1 cellular context compared by ENCODE assay signal in genomic region chr17:74430706-74431567, GRCh38.
TF ChIP-seq lines count a peak whose summit lies in the region.

No MANE protein-coding gene starts in this region.

TF ChIP-seq in K562, 482 proteins besides CTCF, POLR2A, EP300 and RAD21 (continued from another document and continues in another):
- TF ChIP-seq, protein P1, sequence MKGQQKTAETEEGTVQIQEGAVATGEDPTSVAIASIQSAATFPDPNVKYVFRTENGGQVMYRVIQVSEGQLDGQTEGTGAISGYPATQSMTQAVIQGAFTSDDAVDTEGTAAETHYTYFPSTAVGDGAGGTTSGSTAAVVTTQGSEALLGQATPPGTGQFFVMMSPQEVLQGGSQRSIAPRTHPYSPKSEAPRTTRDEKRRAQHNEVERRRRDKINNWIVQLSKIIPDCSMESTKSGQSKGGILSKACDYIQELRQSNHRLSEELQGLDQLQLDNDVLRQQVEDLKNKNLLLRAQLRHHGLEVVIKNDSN (CRISPR knock-in tag; IDR thresholded peaks at IDR 0.05): peak; percentile 20; the same call in 1 of the 2 replicates
- TF ChIP-seq PREB (CRISPR knock-in tag; IDR thresholded peaks at IDR 0.05) (no peak), ZNF436 (CRISPR knock-in tag; IDR thresholded peaks at IDR 0.05) (no peak), NCOA1 (IDR thresholded peaks at IDR 0.05; ENCODE audit: low read depth) (no peak), RFX5 (IDR thresholded peaks at IDR 0.05; ENCODE audit: low read depth, low read length) (no peak), HEY1 (CRISPR knock-in tag; IDR thresholded peaks at IDR 0.05; ENCODE audit: borderline replicate concordance) (no peak), NFIC (IDR thresholded peaks at IDR 0.05) (no peak), VEZF1 (CRISPR knock-in tag; IDR thresholded peaks at IDR 0.05) (peak; percentile 94), CBFA2T2 (conservative IDR thresholded peaks at IDR 0.05) (peak; percentile 28; the same call in 1 of the 2 replicates), JUN (IDR thresholded peaks at IDR 0.05; ENCODE audit: borderline replicate concordance, low read depth, low read length) (peak; percentile 36; the same call in 1 of the 2 replicates), JUN (CRISPR knock-in tag; IDR thresholded peaks at IDR 0.05; ENCODE audit: borderline replicate concordance) (no peak), MYC (IDR thresholded peaks at IDR 0.05; ENCODE audit: low read depth, low read length) (no peak), MYC (CRISPR knock-in tag; IDR thresholded peaks at IDR 0.05; ENCODE audit: borderline replicate concordance, low read depth) (no peak), ZNF561 (CRISPR knock-in tag; conservative IDR thresholded peaks at IDR 0.05) (no peak), PCBP2 (IDR thresholded peaks at IDR 0.05; ENCODE audit: low read depth, low read length, poor library complexity, severe bottlenecking) (no peak), ZNF274 (IDR thresholded peaks at IDR 0.05; ENCODE audit: borderline replicate concordance, low read depth, low read length) (no peak), CTCFL (IDR thresholded peaks at IDR 0.05; ENCODE audit: borderline replicate concordance, insufficient read depth, low read depth, low read length, poor library complexity, severe bottlenecking) (no peak), ZNF212 (CRISPR knock-in tag; IDR thresholded peaks at IDR 0.05) (no peak), PTTG1 (tag; IDR thresholded peaks at IDR 0.05; ENCODE audit: low read depth) (no peak), DACH1 (IDR thresholded peaks at IDR 0.05; ENCODE audit: partially characterized antibody) (peak; percentile 34), BRCA1 (IDR thresholded peaks at IDR 0.05) (no peak), BRCA1 (CRISPR knock-in tag; IDR thresholded peaks at IDR 0.05) (no peak), REST (CRISPR knock-in tag; IDR thresholded peaks at IDR 0.05; ENCODE audit: low read depth) (no peak), TEAD2 (tag; IDR thresholded peaks at IDR 0.05) (no peak)
- TF ChIP-seq, protein P2, sequence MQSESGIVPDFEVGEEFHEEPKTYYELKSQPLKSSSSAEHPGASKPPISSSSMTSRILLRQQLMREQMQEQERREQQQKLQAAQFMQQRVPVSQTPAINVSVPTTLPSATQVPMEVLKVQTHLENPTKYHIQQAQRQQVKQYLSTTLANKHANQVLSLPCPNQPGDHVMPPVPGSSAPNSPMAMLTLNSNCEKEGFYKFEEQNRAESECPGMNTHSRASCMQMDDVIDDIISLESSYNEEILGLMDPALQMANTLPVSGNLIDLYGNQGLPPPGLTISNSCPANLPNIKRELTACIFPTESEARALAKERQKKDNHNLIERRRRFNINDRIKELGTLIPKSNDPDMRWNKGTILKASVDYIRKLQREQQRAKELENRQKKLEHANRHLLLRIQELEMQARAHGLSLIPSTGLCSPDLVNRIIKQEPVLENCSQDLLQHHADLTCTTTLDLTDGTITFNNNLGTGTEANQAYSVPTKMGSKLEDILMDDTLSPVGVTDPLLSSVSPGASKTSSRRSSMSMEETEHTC (IDR thresholded peaks at IDR 0.05): no peak
- TF ChIP-seq, protein P3, sequence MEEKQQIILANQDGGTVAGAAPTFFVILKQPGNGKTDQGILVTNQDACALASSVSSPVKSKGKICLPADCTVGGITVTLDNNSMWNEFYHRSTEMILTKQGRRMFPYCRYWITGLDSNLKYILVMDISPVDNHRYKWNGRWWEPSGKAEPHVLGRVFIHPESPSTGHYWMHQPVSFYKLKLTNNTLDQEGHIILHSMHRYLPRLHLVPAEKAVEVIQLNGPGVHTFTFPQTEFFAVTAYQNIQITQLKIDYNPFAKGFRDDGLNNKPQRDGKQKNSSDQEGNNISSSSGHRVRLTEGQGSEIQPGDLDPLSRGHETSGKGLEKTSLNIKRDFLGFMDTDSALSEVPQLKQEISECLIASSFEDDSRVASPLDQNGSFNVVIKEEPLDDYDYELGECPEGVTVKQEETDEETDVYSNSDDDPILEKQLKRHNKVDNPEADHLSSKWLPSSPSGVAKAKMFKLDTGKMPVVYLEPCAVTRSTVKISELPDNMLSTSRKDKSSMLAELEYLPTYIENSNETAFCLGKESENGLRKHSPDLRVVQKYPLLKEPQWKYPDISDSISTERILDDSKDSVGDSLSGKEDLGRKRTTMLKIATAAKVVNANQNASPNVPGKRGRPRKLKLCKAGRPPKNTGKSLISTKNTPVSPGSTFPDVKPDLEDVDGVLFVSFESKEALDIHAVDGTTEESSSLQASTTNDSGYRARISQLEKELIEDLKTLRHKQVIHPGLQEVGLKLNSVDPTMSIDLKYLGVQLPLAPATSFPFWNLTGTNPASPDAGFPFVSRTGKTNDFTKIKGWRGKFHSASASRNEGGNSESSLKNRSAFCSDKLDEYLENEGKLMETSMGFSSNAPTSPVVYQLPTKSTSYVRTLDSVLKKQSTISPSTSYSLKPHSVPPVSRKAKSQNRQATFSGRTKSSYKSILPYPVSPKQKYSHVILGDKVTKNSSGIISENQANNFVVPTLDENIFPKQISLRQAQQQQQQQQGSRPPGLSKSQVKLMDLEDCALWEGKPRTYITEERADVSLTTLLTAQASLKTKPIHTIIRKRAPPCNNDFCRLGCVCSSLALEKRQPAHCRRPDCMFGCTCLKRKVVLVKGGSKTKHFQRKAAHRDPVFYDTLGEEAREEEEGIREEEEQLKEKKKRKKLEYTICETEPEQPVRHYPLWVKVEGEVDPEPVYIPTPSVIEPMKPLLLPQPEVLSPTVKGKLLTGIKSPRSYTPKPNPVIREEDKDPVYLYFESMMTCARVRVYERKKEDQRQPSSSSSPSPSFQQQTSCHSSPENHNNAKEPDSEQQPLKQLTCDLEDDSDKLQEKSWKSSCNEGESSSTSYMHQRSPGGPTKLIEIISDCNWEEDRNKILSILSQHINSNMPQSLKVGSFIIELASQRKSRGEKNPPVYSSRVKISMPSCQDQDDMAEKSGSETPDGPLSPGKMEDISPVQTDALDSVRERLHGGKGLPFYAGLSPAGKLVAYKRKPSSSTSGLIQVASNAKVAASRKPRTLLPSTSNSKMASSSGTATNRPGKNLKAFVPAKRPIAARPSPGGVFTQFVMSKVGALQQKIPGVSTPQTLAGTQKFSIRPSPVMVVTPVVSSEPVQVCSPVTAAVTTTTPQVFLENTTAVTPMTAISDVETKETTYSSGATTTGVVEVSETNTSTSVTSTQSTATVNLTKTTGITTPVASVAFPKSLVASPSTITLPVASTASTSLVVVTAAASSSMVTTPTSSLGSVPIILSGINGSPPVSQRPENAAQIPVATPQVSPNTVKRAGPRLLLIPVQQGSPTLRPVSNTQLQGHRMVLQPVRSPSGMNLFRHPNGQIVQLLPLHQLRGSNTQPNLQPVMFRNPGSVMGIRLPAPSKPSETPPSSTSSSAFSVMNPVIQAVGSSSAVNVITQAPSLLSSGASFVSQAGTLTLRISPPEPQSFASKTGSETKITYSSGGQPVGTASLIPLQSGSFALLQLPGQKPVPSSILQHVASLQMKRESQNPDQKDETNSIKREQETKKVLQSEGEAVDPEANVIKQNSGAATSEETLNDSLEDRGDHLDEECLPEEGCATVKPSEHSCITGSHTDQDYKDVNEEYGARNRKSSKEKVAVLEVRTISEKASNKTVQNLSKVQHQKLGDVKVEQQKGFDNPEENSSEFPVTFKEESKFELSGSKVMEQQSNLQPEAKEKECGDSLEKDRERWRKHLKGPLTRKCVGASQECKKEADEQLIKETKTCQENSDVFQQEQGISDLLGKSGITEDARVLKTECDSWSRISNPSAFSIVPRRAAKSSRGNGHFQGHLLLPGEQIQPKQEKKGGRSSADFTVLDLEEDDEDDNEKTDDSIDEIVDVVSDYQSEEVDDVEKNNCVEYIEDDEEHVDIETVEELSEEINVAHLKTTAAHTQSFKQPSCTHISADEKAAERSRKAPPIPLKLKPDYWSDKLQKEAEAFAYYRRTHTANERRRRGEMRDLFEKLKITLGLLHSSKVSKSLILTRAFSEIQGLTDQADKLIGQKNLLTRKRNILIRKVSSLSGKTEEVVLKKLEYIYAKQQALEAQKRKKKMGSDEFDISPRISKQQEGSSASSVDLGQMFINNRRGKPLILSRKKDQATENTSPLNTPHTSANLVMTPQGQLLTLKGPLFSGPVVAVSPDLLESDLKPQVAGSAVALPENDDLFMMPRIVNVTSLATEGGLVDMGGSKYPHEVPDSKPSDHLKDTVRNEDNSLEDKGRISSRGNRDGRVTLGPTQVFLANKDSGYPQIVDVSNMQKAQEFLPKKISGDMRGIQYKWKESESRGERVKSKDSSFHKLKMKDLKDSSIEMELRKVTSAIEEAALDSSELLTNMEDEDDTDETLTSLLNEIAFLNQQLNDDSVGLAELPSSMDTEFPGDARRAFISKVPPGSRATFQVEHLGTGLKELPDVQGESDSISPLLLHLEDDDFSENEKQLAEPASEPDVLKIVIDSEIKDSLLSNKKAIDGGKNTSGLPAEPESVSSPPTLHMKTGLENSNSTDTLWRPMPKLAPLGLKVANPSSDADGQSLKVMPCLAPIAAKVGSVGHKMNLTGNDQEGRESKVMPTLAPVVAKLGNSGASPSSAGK (IDR thresholded peaks at IDR 0.05): no peak
- TF ChIP-seq, protein P4, sequence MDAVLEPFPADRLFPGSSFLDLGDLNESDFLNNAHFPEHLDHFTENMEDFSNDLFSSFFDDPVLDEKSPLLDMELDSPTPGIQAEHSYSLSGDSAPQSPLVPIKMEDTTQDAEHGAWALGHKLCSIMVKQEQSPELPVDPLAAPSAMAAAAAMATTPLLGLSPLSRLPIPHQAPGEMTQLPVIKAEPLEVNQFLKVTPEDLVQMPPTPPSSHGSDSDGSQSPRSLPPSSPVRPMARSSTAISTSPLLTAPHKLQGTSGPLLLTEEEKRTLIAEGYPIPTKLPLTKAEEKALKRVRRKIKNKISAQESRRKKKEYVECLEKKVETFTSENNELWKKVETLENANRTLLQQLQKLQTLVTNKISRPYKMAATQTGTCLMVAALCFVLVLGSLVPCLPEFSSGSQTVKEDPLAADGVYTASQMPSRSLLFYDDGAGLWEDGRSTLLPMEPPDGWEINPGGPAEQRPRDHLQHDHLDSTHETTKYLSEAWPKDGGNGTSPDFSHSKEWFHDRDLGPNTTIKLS (IDR thresholded peaks at IDR 0.05; ENCODE audit: borderline replicate concordance, low read depth): no peak
